8 cellular contexts compared by ENCODE assay signal in the genomic region with DNA sequence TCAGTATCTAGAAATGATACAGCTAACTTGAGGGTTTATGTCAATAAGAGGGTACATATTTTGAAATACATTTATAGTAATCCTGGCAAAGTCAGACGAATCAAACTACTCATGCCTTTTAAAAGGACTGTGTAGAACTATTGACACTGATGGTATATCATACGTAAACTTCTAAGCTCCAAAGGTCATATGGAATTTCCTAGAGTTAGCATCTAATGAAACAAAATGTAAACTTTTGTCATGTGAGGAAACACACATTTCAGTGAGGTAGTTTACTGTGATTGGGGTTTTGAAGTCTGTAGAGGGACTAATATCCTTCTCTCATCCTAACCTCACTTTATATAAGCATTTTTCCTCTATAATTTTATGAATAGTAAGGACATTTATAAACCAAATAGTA.
"Had no signal": no experiment of that assay in that cellular context is flagged by ENCODE, and none has a peak within 500 bp of the region (broad histone marks: within the 10 kb centered on the region; RNA-seq: fewer than 3 reads in every experiment).

No MANE protein-coding gene starts in this region.

- H3K4me1 Mint-ChIP-seq: GM23338, H9 had no signal

- H3K4me3 ChIP-seq: GM23338 had no signal

- H3K27ac Mint-ChIP-seq: GM23338, H9, IgD-negative memory B cell had no signal

- FAIRE-seq: H1, H54, HTR-8/SVneo had no signal

- H3K27me3 Mint-ChIP-seq: IgD-negative memory B cell had no signal

- H3K9me3 Mint-ChIP-seq: GM23338, H9, IgD-negative memory B cell had no signal

- DNase-seq: H9, HCEC 1CT, KBM-7 had no signal

- H3K4me3 Mint-ChIP-seq: GM23338, H9, IgD-negative memory B cell had no signal

- H2AFZ ChIP-seq: GM23338 had no signal

- H3K4me2 ChIP-seq: GM23338 had no signal

- ATAC-seq: GM23338 had no signal
